In the genomic region with DNA sequence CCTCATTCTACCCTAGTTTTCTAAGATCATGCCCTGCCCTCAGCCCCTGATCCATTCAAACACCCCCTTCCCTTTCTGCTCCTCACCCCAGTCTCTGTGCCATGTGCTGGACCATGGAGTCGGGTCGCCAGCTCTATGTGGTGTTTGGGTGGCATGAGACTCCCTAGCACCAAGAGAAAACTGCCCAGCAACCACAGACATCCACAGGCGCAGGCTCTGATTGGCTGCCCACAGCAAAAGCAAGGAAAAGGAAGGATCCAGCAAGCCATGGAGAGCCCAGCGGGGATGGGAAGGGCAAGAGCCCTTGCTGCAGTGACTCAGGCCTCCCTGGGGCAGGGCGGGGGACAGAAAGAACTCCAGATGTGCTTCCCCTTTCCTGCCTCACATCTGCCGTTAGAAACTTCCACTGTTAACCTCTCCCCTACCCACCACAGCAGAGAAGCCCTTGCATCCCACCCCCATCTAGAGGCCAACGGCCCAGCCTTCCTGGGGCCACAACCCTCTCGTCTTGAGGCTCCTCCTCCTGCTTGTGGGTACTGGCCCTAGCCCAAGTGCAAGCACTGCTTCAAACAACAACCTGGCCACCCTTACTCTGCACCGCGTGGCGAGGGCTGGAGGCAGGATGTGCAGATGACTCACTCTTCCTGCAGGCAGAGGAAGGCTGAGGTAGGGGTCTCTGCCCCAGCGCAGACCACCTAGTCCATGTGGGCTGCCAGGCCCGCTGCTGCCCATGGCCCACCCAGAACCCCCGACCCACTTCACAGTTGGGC, we compare ENCODE assay signal across 8 cellular contexts. TPM values are rescaled to one million over a fixed set of nuclear protein-coding genes. Genes with fewer than 3 reads are reported as not detected.
DNase-seq lines count a peak whose midpoint lies in the region; ATAC-seq and TF ChIP-seq lines count a peak whose summit lies in the region.

No MANE protein-coding gene starts in this region.

- H3K27me3 ChIP-seq in osteoblast (ENCODE audit: insufficient read depth, low read length), result no peaks in the 10 kb centered on the region

- no peaks in the 10 kb centered on the region for H3K9me3 ChIP-seq in osteoblast (ENCODE audit: low read depth, low read length)

- H4K20me1 ChIP-seq in osteoblast (ENCODE audit: insufficient read depth, low read length), result peaks cover 23% of the 10 kb centered on the region

- POLR2A ChIA-PET in AG04449 (lab: Yijun Ruan, JAX), result interaction anchor here (1.0 to 5.0 kb wide), 7 partner anchors 9 to 35 kb away, joined by 3 to 77 read pairs (median 6); a partner anchor contains a TSS

- H3K36me3 ChIP-seq in osteoblast (ENCODE audit: insufficient read depth, low read length), result peaks cover 32% of the 10 kb centered on the region

- peaks cover 15% of the 10 kb centered on the region for H3K79me2 ChIP-seq in osteoblast (ENCODE audit: insufficient read depth, low read length)

- TF ChIP-seq CTCF in AG04449 (IDR thresholded peaks at IDR 0.05; ENCODE audit: insufficient read depth, low read length, missing control alignments) (no peak), osteoblast (IDR thresholded peaks at IDR 0.05; ENCODE audit: extremely low read depth, low read depth, low read length) (no peak)

- CTCF ChIA-PET in AG04449 (lab: Yijun Ruan, JAX), result interaction anchor here (0.7 to 19.1 kb wide), 8 partner anchors 13 to 163 kb away, joined by 3 to 337 read pairs (median 52); a partner anchor contains a TSS

- peak; percentile 39 for ATAC-seq in GM18867 (IDR thresholded peaks at IDR 0.05; ENCODE audit: unreplicated experiment)
- ATAC-seq in HG03460 (IDR thresholded peaks at IDR 0.05; ENCODE audit: unreplicated experiment), result peak; percentile 33

- DNase-seq in AG04449 (ENCODE audit: low read depth, low spot score) (peak; percentile 70), SIG-M5 (lab: John Stamatoyannopoulos, UW) (peak; percentile 72), foreskin melanocyte (peak; percentile 94), osteoblast (ENCODE audit: insufficient read length, low spot score, missing footprints) (peak; percentile 98), ureter (ENCODE audit: low spot score) (peak; percentile 90)
- peak; percentile 76 for DNase-seq in activated naive CD4-positive, alpha-beta T cell treated with Interleukin-2 at 50 U/mL for 16 hours

- H3K27ac ChIP-seq in osteoblast (ENCODE audit: low read depth, low read length), result peak overlapping the region; percentile 85

- peak overlapping the region; percentile 76 for H3K4me2 ChIP-seq in osteoblast (ENCODE audit: insufficient read depth, low read length)

- H3K4me3 ChIP-seq in AG04449 (ENCODE audit: low read depth, low read length) (peak overlapping the region; percentile 39), osteoblast (ENCODE audit: insufficient read depth, low read length) (peak overlapping the region; percentile 52)

- peak overlapping the region; percentile 64 for H2AFZ ChIP-seq in osteoblast (ENCODE audit: low read length)

- peaks cover 76% of the 10 kb centered on the region for H3K4me1 ChIP-seq in osteoblast (ENCODE audit: insufficient read depth, low read length)

RNA-seq across cellular contexts. Expression of a gene that starts 9.7 kb away (rescaled TPM):
- total RNA-seq in osteoblast, result 646 and 720 TPM in 2 replicates
- total RNA-seq in ureter, result 546 TPM

RNA-seq across cellular contexts. Expression of a gene that starts 17.4 kb away (rescaled TPM):
- 1,004 and 1,049 TPM in 2 replicates for total RNA-seq in osteoblast
- total RNA-seq in ureter, result 1,627 TPM

RNA-seq across cellular contexts. Expression of a gene that starts 35.0 kb away (rescaled TPM):
- total RNA-seq in osteoblast (6.5 and 7.6 TPM in 2 replicates), ureter (30.4 TPM)

RNA-seq across cellular contexts. Expression of a gene that starts 45.4 kb away (rescaled TPM):
- total RNA-seq in osteoblast (102 and 105 TPM in 2 replicates), ureter (128 TPM)

RNA-seq across cellular contexts. Expression of a gene that starts 56.3 kb away (rescaled TPM):
- total RNA-seq in osteoblast (26.4 and 29.5 TPM in 2 replicates), ureter (83.2 TPM)

Comparison
In these comparisons a context has a peak if more than half of its experiments do, and no peak if none do; other contexts are left out.
1. Peak in every context shown above with its lines: DNase-seq, ATAC-seq, H3K4me3 ChIP-seq and H3K27ac ChIP-seq.